ENCODE assay signal across 1 cellular context in the genomic region with DNA sequence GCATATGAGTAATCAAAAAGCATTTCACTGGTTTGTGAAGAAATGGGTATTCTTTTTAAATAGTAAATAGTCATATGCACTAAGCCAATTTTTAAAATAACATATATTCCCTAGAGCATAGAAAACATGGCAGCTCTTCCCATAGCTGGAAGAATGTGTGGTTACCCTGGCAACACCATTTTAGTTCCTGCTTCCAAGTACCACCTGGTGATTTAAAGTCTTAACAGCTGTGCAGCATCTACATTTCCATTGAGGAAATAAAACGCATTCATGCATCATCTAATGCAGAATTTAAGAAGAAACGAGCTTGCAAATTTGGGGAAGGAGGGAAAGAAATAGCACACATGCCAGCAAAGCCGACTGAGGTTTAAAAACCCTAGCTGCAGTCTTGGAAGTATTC.
A peak's percentile ranks its signal among the peaks of the same experiment; 100 is the strongest.
TF ChIP-seq lines count a peak whose summit lies in the region.

No MANE protein-coding gene starts in this region.

TF ChIP-seq in K562, 482 proteins besides CTCF, POLR2A, EP300 and RAD21:
- TF ChIP-seq, protein P1, sequence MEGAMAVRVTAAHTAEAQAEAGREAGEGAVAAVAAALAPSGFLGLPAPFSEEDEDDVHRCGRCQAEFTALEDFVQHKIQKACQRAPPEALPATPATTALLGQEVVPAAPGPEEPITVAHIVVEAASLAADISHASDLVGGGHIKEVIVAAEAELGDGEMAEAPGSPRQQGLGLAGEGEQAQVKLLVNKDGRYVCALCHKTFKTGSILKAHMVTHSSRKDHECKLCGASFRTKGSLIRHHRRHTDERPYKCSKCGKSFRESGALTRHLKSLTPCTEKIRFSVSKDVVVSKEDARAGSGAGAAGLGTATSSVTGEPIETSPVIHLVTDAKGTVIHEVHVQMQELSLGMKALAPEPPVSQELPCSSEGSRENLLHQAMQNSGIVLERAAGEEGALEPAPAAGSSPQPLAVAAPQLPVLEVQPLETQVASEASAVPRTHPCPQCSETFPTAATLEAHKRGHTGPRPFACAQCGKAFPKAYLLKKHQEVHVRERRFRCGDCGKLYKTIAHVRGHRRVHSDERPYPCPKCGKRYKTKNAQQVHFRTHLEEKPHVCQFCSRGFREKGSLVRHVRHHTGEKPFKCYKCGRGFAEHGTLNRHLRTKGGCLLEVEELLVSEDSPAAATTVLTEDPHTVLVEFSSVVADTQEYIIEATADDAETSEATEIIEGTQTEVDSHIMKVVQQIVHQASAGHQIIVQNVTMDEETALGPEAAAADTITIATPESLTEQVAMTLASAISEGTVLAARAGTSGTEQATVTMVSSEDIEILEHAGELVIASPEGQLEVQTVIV (CRISPR knock-in tag; IDR thresholded peaks at IDR 0.05; ENCODE audit: borderline replicate concordance): no peak
- TF ChIP-seq CBFB (CRISPR knock-in tag; IDR thresholded peaks at IDR 0.05) (no peak), RFX1 (IDR thresholded peaks at IDR 0.05) (peak; percentile 54; the same call in 1 of the 2 replicates)
- TF ChIP-seq, protein P2, sequence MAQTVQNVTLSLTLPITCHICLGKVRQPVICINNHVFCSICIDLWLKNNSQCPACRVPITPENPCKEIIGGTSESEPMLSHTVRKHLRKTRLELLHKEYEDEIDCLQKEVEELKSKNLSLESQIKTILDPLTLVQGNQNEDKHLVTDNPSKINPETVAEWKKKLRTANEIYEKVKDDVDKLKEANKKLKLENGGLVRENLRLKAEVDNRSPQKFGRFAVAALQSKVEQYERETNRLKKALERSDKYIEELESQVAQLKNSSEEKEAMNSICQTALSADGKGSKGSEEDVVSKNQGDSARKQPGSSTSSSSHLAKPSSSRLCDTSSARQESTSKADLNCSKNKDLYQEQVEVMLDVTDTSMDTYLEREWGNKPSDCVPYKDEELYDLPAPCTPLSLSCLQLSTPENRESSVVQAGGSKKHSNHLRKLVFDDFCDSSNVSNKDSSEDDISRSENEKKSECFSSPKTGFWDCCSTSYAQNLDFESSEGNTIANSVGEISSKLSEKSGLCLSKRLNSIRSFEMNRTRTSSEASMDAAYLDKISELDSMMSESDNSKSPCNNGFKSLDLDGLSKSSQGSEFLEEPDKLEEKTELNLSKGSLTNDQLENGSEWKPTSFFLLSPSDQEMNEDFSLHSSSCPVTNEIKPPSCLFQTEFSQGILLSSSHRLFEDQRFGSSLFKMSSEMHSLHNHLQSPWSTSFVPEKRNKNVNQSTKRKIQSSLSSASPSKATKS (CRISPR knock-in tag; IDR thresholded peaks at IDR 0.05): no peak
